In genomic region chr7:106121189-106121799, GRCh38 we compare ENCODE assay signal across 16 cellular contexts.
"Had no signal": no experiment of that assay in that cellular context is flagged by ENCODE, and none has a peak within 500 bp of the region (broad histone marks: within the 10 kb centered on the region; RNA-seq: fewer than 3 reads in every experiment).

No MANE protein-coding gene starts in this region.

- H3K9me3 ChIP-seq: esophagus squamous epithelium, mucosa of descending colon, neutrophil, sigmoid colon, stomach, thoracic aorta, transverse colon had no signal

- H3K36me3 ChIP-seq: esophagus squamous epithelium, neutrophil, sigmoid colon, stomach, thoracic aorta, transverse colon had no signal

- DNase-seq: esophagus squamous epithelium; foreskin keratinocyte; hypothalamus; kidney glomerular epithelial cell; mammary epithelial cell; mucosa of descending colon; naive thymus-derived CD8-positive, alpha-beta T cell; sigmoid colon; stimulated activated CD4-positive, alpha-beta T cell treated with anti-CD3 and anti-CD28 coated beads, Interleukin-12 subunit alpha, Interleukin-12 subunit beta, amount 100 ng/mL, for 4 hours; stimulated activated naive CD4-positive, alpha-beta T cell; stomach; substantia nigra; transverse colon had no signal

- H3K27me3 ChIP-seq: esophagus squamous epithelium, foreskin keratinocyte, neutrophil, sigmoid colon, stomach, transverse colon had no signal

- ATAC-seq: foreskin keratinocyte; mucosa of descending colon; naive thymus-derived CD8-positive, alpha-beta T cell had no signal

- H3K27ac ChIP-seq: esophagus squamous epithelium, foreskin keratinocyte, neutrophil, skin epidermis, stomach, thoracic aorta, transverse colon had no signal

- H3K4me3 ChIP-seq: esophagus squamous epithelium, mucosa of descending colon, sigmoid colon, skin epidermis, stomach, thoracic aorta, transverse colon had no signal
